ENCODE assay signal across 1 cellular context in the genomic region with DNA sequence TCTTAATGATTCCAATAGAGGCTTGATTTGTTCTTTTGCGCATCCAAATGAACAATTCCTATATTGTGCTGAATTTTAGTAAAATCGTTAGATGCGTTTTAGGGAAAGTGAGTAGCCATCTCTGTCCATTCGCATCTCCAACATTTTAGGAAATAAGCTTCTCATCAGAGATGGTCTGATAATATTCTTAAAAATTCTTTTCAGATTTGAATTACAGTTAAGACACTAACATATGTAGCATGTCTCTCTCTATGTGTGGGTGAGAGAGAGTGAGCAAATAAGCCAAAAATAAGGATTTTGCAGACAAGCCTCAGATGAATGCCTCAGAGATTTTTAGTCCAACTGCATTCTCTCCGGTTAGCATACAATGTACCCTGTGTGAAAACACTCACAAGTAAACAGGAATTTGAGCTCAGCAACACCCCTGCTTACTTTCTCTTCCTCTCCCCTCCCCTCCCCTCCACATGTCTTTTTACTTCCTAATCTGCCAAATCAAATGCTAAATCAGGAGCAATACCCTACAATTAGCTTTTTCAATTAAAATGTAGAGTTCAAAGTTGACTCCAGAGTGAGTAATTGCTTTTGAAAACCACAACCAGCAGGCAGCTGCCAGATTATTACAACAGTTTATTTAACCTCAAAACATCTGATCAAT.
TF ChIP-seq lines count a peak whose summit lies in the region.

No MANE protein-coding gene starts in this region.

TF ChIP-seq in IMR-90, 13 proteins besides CTCF, POLR2A, EP300 and RAD21:
- no peak for TF ChIP-seq NFE2L2 (IDR thresholded peaks at IDR 0.05; ENCODE audit: low read depth, low read length)
- TF ChIP-seq RCOR1 (IDR thresholded peaks at IDR 0.05; ENCODE audit: insufficient replicate concordance, low read length): no peak
- no peak for TF ChIP-seq BHLHE40 (IDR thresholded peaks at IDR 0.05; ENCODE audit: low read depth, low read length)
- TF ChIP-seq, protein P1, sequence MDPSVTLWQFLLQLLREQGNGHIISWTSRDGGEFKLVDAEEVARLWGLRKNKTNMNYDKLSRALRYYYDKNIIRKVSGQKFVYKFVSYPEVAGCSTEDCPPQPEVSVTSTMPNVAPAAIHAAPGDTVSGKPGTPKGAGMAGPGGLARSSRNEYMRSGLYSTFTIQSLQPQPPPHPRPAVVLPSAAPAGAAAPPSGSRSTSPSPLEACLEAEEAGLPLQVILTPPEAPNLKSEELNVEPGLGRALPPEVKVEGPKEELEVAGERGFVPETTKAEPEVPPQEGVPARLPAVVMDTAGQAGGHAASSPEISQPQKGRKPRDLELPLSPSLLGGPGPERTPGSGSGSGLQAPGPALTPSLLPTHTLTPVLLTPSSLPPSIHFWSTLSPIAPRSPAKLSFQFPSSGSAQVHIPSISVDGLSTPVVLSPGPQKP (IDR thresholded peaks at IDR 0.05; ENCODE audit: borderline replicate concordance, low read depth, low read length): no peak
